Comparison of ENCODE assay signal across 24 cellular contexts in genomic region chr1:218809625-218810024, GRCh38.
DNase-seq lines count a peak whose midpoint lies in the region; ATAC-seq, FAIRE-seq and TF ChIP-seq lines count a peak whose summit lies in the region.
"Had no signal": no experiment of that assay in that cellular context is flagged by ENCODE, and none has a peak within 500 bp of the region (broad histone marks: within the 10 kb centered on the region; RNA-seq: fewer than 3 reads in every experiment).

No MANE protein-coding gene starts in this region.

- H3K27ac ChIP-seq in astrocyte (ENCODE audit: low read depth, low read length): no peak overlapping the region
- H3K27ac ChIP-seq: ascending aorta, BLaER1, esophagus squamous epithelium, HL-60, parathyroid adenoma, upper lobe of left lung had no signal

- no peak for ATAC-seq in left lobe of liver
- no peak for ATAC-seq in HG03378 (IDR thresholded peaks at IDR 0.05; ENCODE audit: unreplicated experiment)
- ATAC-seq: activated naive CD4-positive, alpha-beta T cell treated with anti-CD3 and anti-CD28 coated beads, Interleukin-2, amount 50 U/mL, for 72 hours; GM23338; natural killer cell treated with Interleukin-12 subunit alpha and Interleukin-12 subunit beta and Interleukin-15 and Interleukin-18, amount 100 ng/mL, for 72 hours; sciatic nerve had no signal

- no peak overlapping the region for H2AFZ ChIP-seq in astrocyte (ENCODE audit: low read depth, low read length)
- H2AFZ ChIP-seq: GM23338, parathyroid adenoma had no signal

- H3K36me3 Mint-ChIP-seq in astrocyte (ENCODE audit: low read depth, unreplicated experiment): no peaks in the 10 kb centered on the region
- H3K36me3 Mint-ChIP-seq: activated naive CD4-positive, alpha-beta T cell treated with anti-CD3 and anti-CD28 coated beads, Interleukin-2, amount 50 U/mL, for 72 hours had no signal

- H3K4me3 ChIP-seq in astrocyte (ENCODE audit: insufficient read depth, low read depth, low read length): no peak overlapping the region
- H3K4me3 ChIP-seq: ascending aorta, BLaER1, esophagus squamous epithelium, GM23338, upper lobe of left lung had no signal

- no peak overlapping the region for H3K4me2 ChIP-seq in astrocyte (ENCODE audit: low read length)
- H3K4me2 ChIP-seq: BLaER1, GM23338 had no signal

- no peaks in the 10 kb centered on the region for H3K9me3 Mint-ChIP-seq in astrocyte (ENCODE audit: unreplicated experiment)
- H3K9me3 Mint-ChIP-seq: GM23338 had no signal

- FAIRE-seq in astrocyte (lab: Jason Lieb, UNC): no peak

- no peaks in the 10 kb centered on the region for H3K9me3 ChIP-seq in astrocyte (ENCODE audit: insufficient read depth, low read depth, low read length)
- H3K9me3 ChIP-seq: ascending aorta, BLaER1, Caco-2, esophagus squamous epithelium, upper lobe of left lung had no signal

- no peak overlapping the region for H3K4me3 Mint-ChIP-seq in astrocyte (ENCODE audit: unreplicated experiment)
- H3K4me3 Mint-ChIP-seq: GM23338; natural killer cell treated with Interleukin-12 subunit alpha and Interleukin-12 subunit beta and Interleukin-15 and Interleukin-18, amount 100 ng/mL, for 72 hours had no signal

- no peak overlapping the region for H3K9ac ChIP-seq in astrocyte (ENCODE audit: low read length)
- H3K9ac ChIP-seq: BLaER1, parathyroid adenoma had no signal

- no peaks in the 10 kb centered on the region for H3K27me3 Mint-ChIP-seq in astrocyte (ENCODE audit: low read depth, unreplicated experiment)
- H3K27me3 Mint-ChIP-seq: natural killer cell treated with Interleukin-12 subunit alpha and Interleukin-12 subunit beta and Interleukin-15 and Interleukin-18, amount 100 ng/mL, for 72 hours had no signal

- TF ChIP-seq CTCF in astrocyte (IDR thresholded peaks at IDR 0.05; ENCODE audit: insufficient read depth, low read depth, low read length): no peak

- H3K36me3 ChIP-seq in astrocyte (ENCODE audit: insufficient read depth, low read length): no peaks in the 10 kb centered on the region
- H3K36me3 ChIP-seq: ascending aorta, BLaER1, esophagus squamous epithelium, upper lobe of left lung had no signal

- peaks cover 6% of the 10 kb centered on the region for H3K4me1 Mint-ChIP-seq in astrocyte (ENCODE audit: low read depth, unreplicated experiment)
- H3K4me1 Mint-ChIP-seq: GM23338 had no signal

- H3K4me1 ChIP-seq in astrocyte (ENCODE audit: insufficient read depth, low read length): peaks cover 7% of the 10 kb centered on the region
- H3K4me1 ChIP-seq: ascending aorta, BLaER1, Caco-2, esophagus squamous epithelium, parathyroid adenoma, upper lobe of left lung had no signal

- no peaks in the 10 kb centered on the region for H4K20me1 ChIP-seq in astrocyte (ENCODE audit: insufficient read depth, low read length)
- H4K20me1 ChIP-seq: BLaER1 had no signal

- DNase-seq in Daoy (ENCODE audit: low read depth) (peak; percentile 61), LoVo (ENCODE audit: low spot score) (peak; percentile 23), astrocyte (ENCODE audit: low read depth) (peak; percentile 70), kidney glomerular epithelial cell (lab: John Stamatoyannopoulos, UW) (peak; percentile 11), NCI-H146 treated with DMSO at 0.1 percent for 48 hours (lab: John Stamatoyannopoulos, UW; ENCODE audit: unreplicated experiment) (no peak), left lobe of liver (ENCODE audit: low spot score) (no peak), C1 segment of cervical spinal cord (lab: John Stamatoyannopoulos, UW) (no peak)
- DNase-seq: ACHN; activated CD4-positive, alpha-beta T cell treated with anti-CD3 and anti-CD28 coated beads, Interleukin-2, amount 50 U/mL, for 1 hour; Caco-2; esophagus squamous epithelium; midbrain; NCI-H1417 treated with DMSO at 0.1 percent for 48 hours; NCI-H526 treated with DMSO at 0.1 percent for 48 hours; upper lobe of left lung had no signal

- H3K79me2 ChIP-seq in astrocyte (ENCODE audit: insufficient read depth, low read length): no peaks in the 10 kb centered on the region
- H3K79me2 ChIP-seq: parathyroid adenoma had no signal

- no peaks in the 10 kb centered on the region for H3K27me3 ChIP-seq in astrocyte (ENCODE audit: insufficient read depth, low read length)
- H3K27me3 ChIP-seq: ascending aorta, BLaER1, esophagus squamous epithelium, upper lobe of left lung had no signal

- H3K27ac Mint-ChIP-seq in astrocyte (ENCODE audit: unreplicated experiment): no peak overlapping the region
- H3K27ac Mint-ChIP-seq: activated naive CD4-positive, alpha-beta T cell treated with anti-CD3 and anti-CD28 coated beads, Interleukin-2, amount 50 U/mL, for 72 hours; GM23338; natural killer cell treated with Interleukin-12 subunit alpha and Interleukin-12 subunit beta and Interleukin-15 and Interleukin-18, amount 100 ng/mL, for 72 hours had no signal

Comparison
In these comparisons a context has a peak if more than half of its experiments do, and no peak if none do; other contexts are left out.
1. DNase-seq: peak in Daoy (single experiment), LoVo (single experiment), astrocyte (single experiment) and kidney glomerular epithelial cell (single experiment); none in NCI-H146 treated with DMSO at 0.1 percent for 48 hours (single experiment), left lobe of liver (single experiment) and C1 segment of cervical spinal cord (0 of 14).